ENCODE assay signal across 11 cellular contexts in the genomic region with DNA sequence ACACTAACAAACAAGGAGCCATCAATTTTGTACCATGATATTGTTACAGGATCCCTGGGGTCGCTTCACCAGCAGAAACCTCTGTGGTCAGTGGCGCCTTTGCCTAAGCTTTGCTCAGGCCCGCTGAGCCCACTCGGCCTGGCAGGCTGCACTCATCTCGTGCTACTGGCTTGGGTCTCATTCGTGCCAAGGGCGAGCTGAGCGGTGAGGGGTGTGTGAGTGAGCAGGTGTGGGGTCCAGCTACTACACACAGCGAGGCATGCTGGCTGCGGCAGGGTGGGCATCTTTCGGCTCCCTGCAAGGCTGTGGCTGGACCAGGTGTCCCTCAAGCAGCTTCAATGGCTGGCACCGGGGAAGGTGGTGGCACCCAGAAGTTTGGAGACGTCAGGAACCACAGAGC. TPM values are rescaled to one million over a fixed set of nuclear protein-coding genes. Genes with fewer than 3 reads are reported as not detected.
"Had no signal": no experiment of that assay in that cellular context is flagged by ENCODE, and none has a peak within 500 bp of the region (broad histone marks: within the 10 kb centered on the region; RNA-seq: fewer than 3 reads in every experiment).

No MANE protein-coding gene starts in this region.

- H3K4me2 ChIP-seq: KMS-11 had no signal

- H3K4me3 ChIP-seq: GM23248 had no signal

- H3K27ac ChIP-seq: GM23248, HL-60, KMS-11 had no signal

- DNase-seq: GM23248, GOT3, H7, HCEC 1CT, Karpas-422, KBM-7 had no signal

- H2AFZ ChIP-seq: GM23248 had no signal

- H3K9ac ChIP-seq: GM23248, KMS-11 had no signal

- H3K27ac Mint-ChIP-seq: IgD-negative memory B cell had no signal

- H3K36me3 Mint-ChIP-seq: IgD-negative memory B cell had no signal

- H3K4me3 Mint-ChIP-seq: IgD-negative memory B cell had no signal

- H3K9me3 Mint-ChIP-seq: IgD-negative memory B cell had no signal

RNA-seq across cellular contexts. Expression of a gene that starts 19.1 kb away (rescaled TPM):
- total RNA-seq: GM23248, H4, H7, HT-29 had no signal
